Comparison of ENCODE assay signal across 17 cellular contexts in the genomic region with DNA sequence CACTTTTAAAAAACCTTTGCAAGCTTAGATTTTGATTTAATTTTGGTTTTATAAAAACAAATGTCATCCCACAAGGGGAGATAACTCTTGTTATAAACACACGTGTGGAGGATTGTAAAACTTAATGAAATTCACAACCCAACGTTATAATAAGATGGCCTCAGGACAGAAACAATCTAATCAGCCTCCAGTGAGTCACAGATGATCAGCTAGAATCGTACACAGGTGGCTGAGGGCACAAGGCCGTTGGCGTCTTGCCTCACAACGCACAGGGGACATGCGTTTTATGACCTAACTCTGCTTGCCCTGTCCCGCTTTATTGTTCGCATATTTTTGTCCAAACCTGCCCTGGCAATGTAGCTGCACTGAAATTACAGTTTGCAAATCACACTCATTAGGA.
DNase-seq lines count a peak whose midpoint lies in the region; ATAC-seq, FAIRE-seq and TF ChIP-seq lines count a peak whose summit lies in the region.
"Had no signal": no experiment of that assay in that cellular context is flagged by ENCODE, and none has a peak within 500 bp of the region (broad histone marks: within the 10 kb centered on the region; RNA-seq: fewer than 3 reads in every experiment).

No MANE protein-coding gene starts in this region.

- no peak overlapping the region for H3K4me2 ChIP-seq in GM23338
- H3K4me2 ChIP-seq in keratinocyte (ENCODE audit: control insufficient read depth, extremely low read depth, insufficient read depth, low read depth, low read length) = peak overlapping the region; percentile 6

- H3K79me2 ChIP-seq in GM23338 (replicated peaks; ENCODE audit: insufficient read depth) (no peaks in the 10 kb centered on the region), keratinocyte (ENCODE audit: control insufficient read depth, insufficient read depth, low read length) (no peaks in the 10 kb centered on the region)

- dilution Hi-C loops in keratinocyte (cut with MboI; ENCODE audit: extremely low pct_ligation_motif_present, low sequenced_read_pairs) = no loop called here

- peak; percentile 85 for FAIRE-seq in keratinocyte (lab: Jason Lieb, UNC)
- FAIRE-seq: GM12891, K562 had no signal

- no peaks in the 10 kb centered on the region for H3F3A ChIP-seq in GM23338 (replicated peaks; ENCODE audit: low read depth)

- ATAC-seq in GM23338 (no peak), HG02623 (IDR thresholded peaks at IDR 0.05; ENCODE audit: unreplicated experiment) (no peak)
- ATAC-seq in activated naive CD8-positive, alpha-beta T cell treated with anti-CD3 and anti-CD28 coated beads, Interleukin-2, amount 50 U/mL, for 24 hours = no peak
- ATAC-seq: K562 had no signal

- H3K4me1 ChIP-seq in GM23338 (ENCODE audit: insufficient read depth) (no peaks in the 10 kb centered on the region), keratinocyte (ENCODE audit: control insufficient read depth, extremely low read depth, insufficient read depth, low read length) (peaks cover 11% of the 10 kb centered on the region)

- no peaks in the 10 kb centered on the region for H3K36me3 ChIP-seq in GM23338 (ENCODE audit: insufficient read depth)
- H3K36me3 ChIP-seq in keratinocyte (ENCODE audit: control insufficient read depth in 2 of 2, extremely low read depth in 1 of 2, insufficient read depth in 2 of 2, low read length in 2 of 2) = no peaks in the 10 kb centered on the region

- H3K9me1 ChIP-seq in keratinocyte (ENCODE audit: control insufficient read depth, extremely low read depth, insufficient read depth, low read length) = no peaks in the 10 kb centered on the region

- H3K9me3 Mint-ChIP-seq in GM23338 = no peaks in the 10 kb centered on the region
- H3K9me3 Mint-ChIP-seq in activated naive CD8-positive, alpha-beta T cell treated with anti-CD3 and anti-CD28 coated beads, Interleukin-2, amount 50 U/mL, for 24 hours = peaks cover 16% of the 10 kb centered on the region

- no peaks in the 10 kb centered on the region for H3K27me3 Mint-ChIP-seq in GM23338 (ENCODE audit: insufficient read depth, low read depth, poor library complexity)
- H3K27me3 Mint-ChIP-seq in activated naive CD8-positive, alpha-beta T cell treated with anti-CD3 and anti-CD28 coated beads, Interleukin-2, amount 50 U/mL, for 24 hours = no peaks in the 10 kb centered on the region
- H3K27me3 Mint-ChIP-seq: CD4-positive, CD25-positive, alpha-beta regulatory T cell had no signal

- H2AFZ ChIP-seq in GM23338 (peak overlapping the region; percentile 80; the same call in 1 of the 2 replicates), keratinocyte (ENCODE audit: control insufficient read depth, low read length) (no peak overlapping the region)

- H3K27ac ChIP-seq in GM23338 (ENCODE audit: low read depth) (no peak overlapping the region), keratinocyte (ENCODE audit: control insufficient read depth, insufficient read depth, low read length) (no peak overlapping the region)
- H3K27ac ChIP-seq: HL-60 had no signal

- H3K27ac Mint-ChIP-seq in GM23338 = no peak overlapping the region
- no peak overlapping the region for H3K27ac Mint-ChIP-seq in activated naive CD8-positive, alpha-beta T cell treated with anti-CD3 and anti-CD28 coated beads, Interleukin-2, amount 50 U/mL, for 24 hours
- H3K27ac Mint-ChIP-seq: CD4-positive, CD25-positive, alpha-beta regulatory T cell had no signal

- H3K9me3 ChIP-seq in keratinocyte (ENCODE audit: control insufficient read depth, low read depth, low read length) = no peaks in the 10 kb centered on the region

- H3K9me2 ChIP-seq in GM23338 (ENCODE audit: insufficient read depth) = 0 out of 2 replicates have a peak, but pooled peaks cover 7% of the 10 kb centered on the region

- no peak for TF ChIP-seq CTCF in GM23338 (conservative IDR thresholded peaks at IDR 0.05; ENCODE audit: low read depth in 2 of 2)
- TF ChIP-seq CTCF in keratinocyte (optimal IDR thresholded peaks at IDR 0.05 in 1 of 3, IDR thresholded peaks at IDR 0.05 in 1 of 3, conservative IDR thresholded peaks at IDR 0.05 in 1 of 3; ENCODE audit: extremely low read depth in 1 of 3, insufficient read depth in 2 of 3, low read length in 3 of 3) = no peak

- H3K27me3 ChIP-seq in GM23338 (ENCODE audit: insufficient read depth) (no peaks in the 10 kb centered on the region), keratinocyte (ENCODE audit: control insufficient read depth, extremely low read depth, insufficient read depth, low read length) (no peaks in the 10 kb centered on the region)

- H3K4me3 Mint-ChIP-seq in GM23338 = no peak overlapping the region
- no peak overlapping the region for H3K4me3 Mint-ChIP-seq in activated naive CD8-positive, alpha-beta T cell treated with anti-CD3 and anti-CD28 coated beads, Interleukin-2, amount 50 U/mL, for 24 hours
- H3K4me3 Mint-ChIP-seq: CD4-positive, CD25-positive, alpha-beta regulatory T cell had no signal

- peaks cover 5% of the 10 kb centered on the region; the same call in 1 of the 3 replicates for H3K4me1 Mint-ChIP-seq in GM23338
- H3K4me1 Mint-ChIP-seq in activated naive CD8-positive, alpha-beta T cell treated with anti-CD3 and anti-CD28 coated beads, Interleukin-2, amount 50 U/mL, for 24 hours = no peaks in the 10 kb centered on the region
- H3K4me1 Mint-ChIP-seq: CD4-positive, CD25-positive, alpha-beta regulatory T cell had no signal

- H4K20me1 ChIP-seq in GM23338 (replicated peaks; ENCODE audit: insufficient read depth) (no peaks in the 10 kb centered on the region), keratinocyte (ENCODE audit: control insufficient read depth, extremely low read depth, insufficient read depth, low read length) (no peaks in the 10 kb centered on the region)

- H3K4me3 ChIP-seq in GM23338 (no peak overlapping the region), keratinocyte (ENCODE audit: control insufficient read depth in 2 of 3, extremely low read depth in 1 of 3, insufficient read depth in 2 of 3, low read depth in 1 of 3, low read length in 3 of 3) (no peak overlapping the region)
- H3K4me3 ChIP-seq: K562 had no signal

- DNase-seq in GM23338 (ENCODE audit: low spot score) = no peak
- peak; percentile 74 for DNase-seq in NCI-H1105 treated with DMSO at 0.1 percent for 48 hours (lab: John Stamatoyannopoulos, UW)
- peak; percentile 7 for DNase-seq in T1000 (lab: John Stamatoyannopoulos, UW)
- peak; percentile 57 for DNase-seq in keratinocyte (ENCODE audit: low read depth, low spot score)
- no peak for DNase-seq in activated CD4-positive, alpha-beta T cell treated with anti-CD3 and anti-CD28 coated beads for 4 hours
- DNase-seq in activated naive CD8-positive, alpha-beta T cell treated with anti-CD3 and anti-CD28 coated beads, Interleukin-2, amount 50 U/mL, for 24 hours = no peak
- DNase-seq: AML-193; CD4-positive, CD25-positive, alpha-beta regulatory T cell; DMS79; HCEC 1CT; NCI-H510A treated with DMSO at 0.1 percent for 48 hours; NK-92 treated with Interleukin-12 subunit alpha and Interleukin-12 subunit beta, amount 100 ng/mL, for 24 hours; OCI-M1 had no signal

- H3K9ac ChIP-seq in keratinocyte (ENCODE audit: control insufficient read depth, extremely low read depth, insufficient read depth, low read length) = no peak overlapping the region

- H3K36me3 Mint-ChIP-seq in GM23338 (ENCODE audit: low read depth) = no peaks in the 10 kb centered on the region
- H3K36me3 Mint-ChIP-seq in activated naive CD8-positive, alpha-beta T cell treated with anti-CD3 and anti-CD28 coated beads, Interleukin-2, amount 50 U/mL, for 24 hours (ENCODE audit: low read depth) = no peaks in the 10 kb centered on the region
- H3K36me3 Mint-ChIP-seq: CD4-positive, CD25-positive, alpha-beta regulatory T cell had no signal

TF ChIP-seq in GM23338, 12 proteins besides CTCF, POLR2A, EP300 and RAD21 (continues in another document):
- no peak for TF ChIP-seq JUNB (IDR thresholded peaks at IDR 0.05; ENCODE audit: unreplicated experiment)

Comparison
In these comparisons a context has a peak if more than half of its experiments do, and no peak if none do; other contexts are left out.
1. DNase-seq: peak in NCI-H1105 treated with DMSO at 0.1 percent for 48 hours (single experiment), T1000 (single experiment) and keratinocyte (single experiment); none in GM23338 (single experiment), activated CD4-positive, alpha-beta T cell treated with anti-CD3 and anti-CD28 coated beads for 4 hours (0 of 2) and activated naive CD8-positive, alpha-beta T cell treated with anti-CD3 and anti-CD28 coated beads, Interleukin-2, amount 50 U/mL, for 24 hours (single experiment).